28 cellular contexts compared by ENCODE assay signal in the genomic region with DNA sequence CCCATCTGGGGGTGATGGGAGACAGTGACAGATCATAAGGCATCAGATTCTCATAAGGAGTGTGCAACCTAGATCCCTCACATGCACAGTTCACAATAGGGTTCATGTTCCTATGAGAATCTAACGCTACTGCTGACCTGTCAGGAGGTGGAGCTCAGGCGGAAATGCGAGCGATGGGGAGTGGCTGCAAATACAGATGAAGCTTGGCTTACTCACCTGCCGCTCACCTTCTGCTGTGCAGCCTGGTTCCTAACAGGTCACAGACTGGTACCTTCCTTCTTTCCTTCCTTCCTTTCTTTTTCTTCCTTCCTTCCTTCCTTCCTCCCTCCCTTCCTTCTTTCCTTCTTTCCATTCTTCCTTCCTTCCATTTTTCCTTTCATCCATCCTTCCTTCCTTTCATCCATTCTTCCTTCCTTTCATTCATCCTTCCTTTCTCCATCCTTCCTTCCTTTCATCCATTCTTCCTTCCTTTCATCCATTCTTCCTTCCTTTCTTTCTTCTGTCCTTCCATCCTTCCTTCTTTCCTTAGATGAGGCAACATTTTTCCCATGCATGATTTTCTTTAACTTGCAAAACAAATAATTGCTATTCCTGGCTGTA.
"Had no signal": no experiment of that assay in that cellular context is flagged by ENCODE, and none has a peak within 500 bp of the region (broad histone marks: within the 10 kb centered on the region; RNA-seq: fewer than 3 reads in every experiment).

No MANE protein-coding gene starts in this region.

- H3K27ac Mint-ChIP-seq: mesothelial cell of epicardium, nephron, neural progenitor cell, progenitor cell of endocrine pancreas had no signal

- H3K4me3 Mint-ChIP-seq: mesothelial cell of epicardium; naive B cell; nephron; neural progenitor cell; stimulated activated naive CD8-positive, alpha-beta T cell treated with anti-CD3 and anti-CD28 coated beads, Interleukin-15, amount 100 ng/mL, for 72 hours had no signal

- H3K9ac ChIP-seq: neural progenitor cell, parathyroid adenoma had no signal

- H3K4me1 ChIP-seq: esophagus muscularis mucosa, foreskin keratinocyte, gastroesophageal sphincter, heart left ventricle, left lung, parathyroid adenoma, vagina had no signal

- H3K9me3 Mint-ChIP-seq: nephron, neural progenitor cell had no signal

- H3K36me3 Mint-ChIP-seq: mesothelial cell of epicardium, neural progenitor cell had no signal

- H3K4me2 ChIP-seq: hepatocyte, neural progenitor cell had no signal

- ATAC-seq: foreskin keratinocyte; gastroesophageal sphincter; heart left ventricle; left lung; mucosa of descending colon; right lobe of liver; stimulated activated naive CD8-positive, alpha-beta T cell treated with anti-CD3 and anti-CD28 coated beads, Interleukin-15, amount 100 ng/mL, for 72 hours had no signal

- H3K9me3 ChIP-seq: esophagus muscularis mucosa, gastroesophageal sphincter, left lung, right lobe of liver, thyroid gland, vagina had no signal

- FAIRE-seq: endothelial cell of umbilical vein, small intestine had no signal

- H3K36me3 ChIP-seq: esophagus muscularis mucosa, gastroesophageal sphincter, heart left ventricle, left lung, neural progenitor cell, right lobe of liver, thyroid gland, vagina had no signal

- H3K4me1 Mint-ChIP-seq: nephron; stimulated activated naive CD8-positive, alpha-beta T cell treated with anti-CD3 and anti-CD28 coated beads, Interleukin-15, amount 100 ng/mL, for 72 hours had no signal

- H2AFZ ChIP-seq: hepatocyte, neural progenitor cell, parathyroid adenoma had no signal

- DNase-seq: dermis blood vessel endothelial cell; effector memory CD4-positive, alpha-beta T cell; foreskin keratinocyte; heart left ventricle; kidney; left lung; mesenchymal stem cell; mucosa of descending colon; naive B cell; right lobe of liver; small intestine; stimulated activated CD4-positive, alpha-beta T cell treated with anti-CD3 and anti-CD28 coated beads, Interleukin-15, amount 100 ng/mL, for 24 hours; stimulated activated CD4-positive, alpha-beta T cell treated with anti-CD3 and anti-CD28 coated beads, Interleukin-4, amount 100 ng/mL, for 1 hour; stimulated activated CD8-positive, alpha-beta memory T cell treated with anti-CD3 and anti-CD28 coated beads, Interleukin-4, amount 100 ng/mL, for 48 hours; stimulated activated naive CD4-positive, alpha-beta T cell; stimulated activated naive CD8-positive, alpha-beta T cell treated with anti-CD3 and anti-CD28 coated beads, Interleukin-15, amount 100 ng/mL, for 72 hours; thyroid gland; trophoblast cell had no signal

- H3K4me3 ChIP-seq: esophagus muscularis mucosa, gastroesophageal sphincter, heart left ventricle, hepatocyte, left lung, mucosa of descending colon, neural progenitor cell, right lobe of liver, thyroid gland, vagina had no signal

- H3K79me2 ChIP-seq: hepatocyte, parathyroid adenoma had no signal

- H3K27ac ChIP-seq: esophagus muscularis mucosa, foreskin keratinocyte, gastroesophageal sphincter, heart left ventricle, hepatocyte, left lung, neural progenitor cell, parathyroid adenoma, right lobe of liver, thyroid gland, vagina had no signal

- H3K27me3 ChIP-seq: esophagus muscularis mucosa, foreskin keratinocyte, gastroesophageal sphincter, right lobe of liver, thyroid gland, vagina had no signal
